ENCODE assay signal across 1 cellular context in the genomic region with DNA sequence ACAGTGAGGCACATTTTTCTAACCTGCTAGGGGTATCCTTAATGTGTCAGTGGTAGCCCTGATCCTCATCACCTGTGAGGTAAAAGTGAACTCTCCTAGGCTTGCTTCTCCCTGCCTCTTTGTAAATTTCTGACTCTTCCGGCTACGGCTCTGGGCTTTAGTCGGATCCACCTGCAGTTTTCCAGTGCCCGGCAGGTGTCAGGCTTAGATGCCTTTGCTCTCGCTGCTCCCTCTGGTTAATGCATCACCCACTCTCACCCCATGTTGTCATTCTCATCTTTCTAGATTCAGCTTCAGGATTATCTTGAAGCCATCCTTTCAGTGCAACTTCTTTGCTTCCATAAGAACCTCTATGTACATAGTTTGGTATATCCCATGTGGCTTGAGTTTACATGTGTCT.
TF ChIP-seq lines count a peak whose summit lies in the region.

No MANE protein-coding gene starts in this region.

TF ChIP-seq in H1, 55 proteins besides CTCF, POLR2A, EP300 and RAD21:
- no peak for TF ChIP-seq EGR1 (IDR thresholded peaks at IDR 0.05; ENCODE audit: borderline replicate concordance, low read depth, low read length)
